27 cellular contexts compared by ENCODE assay signal in genomic region chr4:1015179-1015578, GRCh38. TPM values are rescaled to one million over a fixed set of nuclear protein-coding genes. Genes with fewer than 3 reads are reported as not detected.
DNase-seq lines count a peak whose midpoint lies in the region; ATAC-seq and TF ChIP-seq lines count a peak whose summit lies in the region.
"Had no signal": no experiment of that assay in that cellular context is flagged by ENCODE, and none has a peak within 500 bp of the region (broad histone marks: within the 10 kb centered on the region; RNA-seq: fewer than 3 reads in every experiment).

No MANE protein-coding gene starts in this region.

- no peak overlapping the region for H3K4me3 Mint-ChIP-seq in endodermal cell
- H3K4me3 Mint-ChIP-seq in progenitor cell of endocrine pancreas (ENCODE audit: low read depth): no peak overlapping the region
- H3K4me3 Mint-ChIP-seq in activated T-helper 17 cell treated with anti-CD3 and anti-CD28 coated beads, Interleukin-2, amount 50 U/mL, for 72 hours: no peak overlapping the region
- H3K4me3 Mint-ChIP-seq in activated CD4-positive, alpha-beta T cell treated with anti-CD3 and anti-CD28 coated beads, Interleukin-2, amount 10 ng/mL, durations not matched to agents 24 days and 14 days: no peak overlapping the region
- H3K4me3 Mint-ChIP-seq: activated T-cell treated with anti-CD3 and anti-CD28 coated beads, Interleukin-2, amount 50 U/mL, for 24 hours; memory B cell; stimulated activated naive B cell treated with anti-CD40 and anti-IgM and Interleukin-4, amounts not matched to agents 10 μg/mL and 1 μg/mL and 100 μg/mL, for 72 hours; T-helper 17 cell had no signal

- H3K27ac ChIP-seq in VCaP (peak overlapping the region; percentile 72), endodermal cell (ENCODE audit: low read depth, low read length) (peak overlapping the region; percentile 85), stomach (no peak overlapping the region), vagina (no peak overlapping the region)
- H3K27ac ChIP-seq: epithelial cell of prostate, heart left ventricle, SK-N-MC, transverse colon had no signal

- TF ChIP-seq CTCF in GM12872 (IDR thresholded peaks at IDR 0.05; ENCODE audit: insufficient read depth, low read depth, low read length) (0 out of 3 replicates have a peak, but pooled peaks have one; percentile 3), VCaP (conservative IDR thresholded peaks at IDR 0.05) (no peak), endodermal cell (conservative IDR thresholded peaks at IDR 0.05) (peak; percentile 57), progenitor cell of endocrine pancreas (IDR thresholded peaks at IDR 0.05; ENCODE audit: unreplicated experiment) (peak; percentile 43), stomach (IDR thresholded peaks at IDR 0.05) (no peak), vagina (IDR thresholded peaks at IDR 0.05) (no peak)

- H3K27me3 Mint-ChIP-seq in endodermal cell (ENCODE audit: insufficient read depth): peaks cover 8% of the 10 kb centered on the region
- no peaks in the 10 kb centered on the region for H3K27me3 Mint-ChIP-seq in progenitor cell of endocrine pancreas
- no peaks in the 10 kb centered on the region for H3K27me3 Mint-ChIP-seq in activated T-helper 17 cell treated with anti-CD3 and anti-CD28 coated beads, Interleukin-2, amount 50 U/mL, for 72 hours
- H3K27me3 Mint-ChIP-seq in activated CD4-positive, alpha-beta T cell treated with anti-CD3 and anti-CD28 coated beads, Interleukin-2, amount 10 ng/mL, durations not matched to agents 24 days and 14 days: no peaks in the 10 kb centered on the region
- H3K27me3 Mint-ChIP-seq: stimulated activated naive B cell treated with anti-CD40 and anti-IgM and Interleukin-4, amounts not matched to agents 10 μg/mL and 1 μg/mL and 100 μg/mL, for 72 hours; T-helper 17 cell had no signal

- H3K36me3 Mint-ChIP-seq in endodermal cell (ENCODE audit: low read depth): peaks cover 8% of the 10 kb centered on the region
- peaks cover 3% of the 10 kb centered on the region for H3K36me3 Mint-ChIP-seq in progenitor cell of endocrine pancreas (ENCODE audit: insufficient read depth)
- no peaks in the 10 kb centered on the region for H3K36me3 Mint-ChIP-seq in activated T-helper 17 cell treated with anti-CD3 and anti-CD28 coated beads, Interleukin-2, amount 50 U/mL, for 72 hours (ENCODE audit: low read depth)
- H3K36me3 Mint-ChIP-seq in activated CD4-positive, alpha-beta T cell treated with anti-CD3 and anti-CD28 coated beads, Interleukin-2, amount 10 ng/mL, durations not matched to agents 24 days and 14 days (ENCODE audit: low read depth): peaks cover 6% of the 10 kb centered on the region
- H3K36me3 Mint-ChIP-seq: memory B cell had no signal

- 88 to 89% methylated on average over 5 to 8 of the region's 8 CpGs for WGBS in endodermal cell (ENCODE audit: insufficient coverage in 1 of 2, insufficient read length in 1 of 2), 2 experiments
- WGBS in stomach, 5 donors: 76 to 93% (median 81%) methylated on average over 4 to 8 of the region's 8 CpGs

- peaks cover 16% of the 10 kb centered on the region for H3K4me1 ChIP-seq in endodermal cell (ENCODE audit: control insufficient read depth, insufficient read depth, low read length)
- H3K4me1 ChIP-seq in stomach: peaks cover 19 to 53% (median 40%) of the 10 kb centered on the region in 4 donors
- H3K4me1 ChIP-seq in vagina: peaks cover 18% of the 10 kb centered on the region

- H3K27ac Mint-ChIP-seq in endodermal cell (no peak overlapping the region), progenitor cell of endocrine pancreas (no peak overlapping the region)
- H3K27ac Mint-ChIP-seq in activated T-helper 17 cell treated with anti-CD3 and anti-CD28 coated beads, Interleukin-2, amount 50 U/mL, for 72 hours: no peak overlapping the region
- no peak overlapping the region for H3K27ac Mint-ChIP-seq in activated CD4-positive, alpha-beta T cell treated with anti-CD3 and anti-CD28 coated beads, Interleukin-2, amount 10 ng/mL, durations not matched to agents 24 days and 14 days
- H3K27ac Mint-ChIP-seq: activated T-cell treated with anti-CD3 and anti-CD28 coated beads, Interleukin-2, amount 50 U/mL, for 24 hours; memory B cell; stimulated activated naive B cell treated with anti-CD40 and anti-IgM and Interleukin-4, amounts not matched to agents 10 μg/mL and 1 μg/mL and 100 μg/mL, for 72 hours; T-helper 17 cell had no signal

- H3K4me3 ChIP-seq in endodermal cell (ENCODE audit: low read length) (no peak overlapping the region), stomach (no peak overlapping the region), vagina (no peak overlapping the region)
- H3K4me3 ChIP-seq: heart left ventricle, SK-N-MC, transverse colon had no signal

- H3K9me3 Mint-ChIP-seq in endodermal cell: no peaks in the 10 kb centered on the region
- H3K9me3 Mint-ChIP-seq in progenitor cell of endocrine pancreas (ENCODE audit: low read depth): no peaks in the 10 kb centered on the region
- H3K9me3 Mint-ChIP-seq in activated T-helper 17 cell treated with anti-CD3 and anti-CD28 coated beads, Interleukin-2, amount 50 U/mL, for 72 hours: no peaks in the 10 kb centered on the region
- no peaks in the 10 kb centered on the region for H3K9me3 Mint-ChIP-seq in activated CD4-positive, alpha-beta T cell treated with anti-CD3 and anti-CD28 coated beads, Interleukin-2, amount 10 ng/mL, durations not matched to agents 24 days and 14 days
- H3K9me3 Mint-ChIP-seq: activated T-cell treated with anti-CD3 and anti-CD28 coated beads, Interleukin-2, amount 50 U/mL, for 24 hours; memory B cell; stimulated activated naive B cell treated with anti-CD40 and anti-IgM and Interleukin-4, amounts not matched to agents 10 μg/mL and 1 μg/mL and 100 μg/mL, for 72 hours had no signal

- TF ChIP-seq POLR2A in stomach (IDR thresholded peaks at IDR 0.05) (no peak), vagina (IDR thresholded peaks at IDR 0.05) (no peak)

- TF ChIP-seq EP300 in stomach (IDR thresholded peaks at IDR 0.05): no peak

- no peaks in the 10 kb centered on the region for H3K9me3 ChIP-seq in endodermal cell (ENCODE audit: control insufficient read depth, low read length)
- H3K9me3 ChIP-seq in stomach: no peaks in the 10 kb centered on the region
- no peaks in the 10 kb centered on the region for H3K9me3 ChIP-seq in vagina
- H3K9me3 ChIP-seq: heart left ventricle, transverse colon had no signal

- H3K4me1 Mint-ChIP-seq in endodermal cell (peaks cover 16% of the 10 kb centered on the region), progenitor cell of endocrine pancreas (ENCODE audit: low read depth) (peaks cover 23% of the 10 kb centered on the region)
- peaks cover 4% of the 10 kb centered on the region for H3K4me1 Mint-ChIP-seq in activated T-helper 17 cell treated with anti-CD3 and anti-CD28 coated beads, Interleukin-2, amount 50 U/mL, for 72 hours
- peaks cover 10% of the 10 kb centered on the region for H3K4me1 Mint-ChIP-seq in activated CD4-positive, alpha-beta T cell treated with anti-CD3 and anti-CD28 coated beads, Interleukin-2, amount 10 ng/mL, durations not matched to agents 24 days and 14 days

- no peak for ATAC-seq in activated T-helper 17 cell treated with anti-CD3 and anti-CD28 coated beads, Interleukin-2, amount 50 U/mL, for 72 hours (replicated peaks)
- ATAC-seq: heart left ventricle; left cardiac atrium; stimulated activated naive B cell treated with anti-CD40 and anti-IgM and Interleukin-4, amounts not matched to agents 10 μg/mL and 1 μg/mL and 100 μg/mL, for 72 hours; T-helper 17 cell had no signal

- DNase-seq in endodermal cell (no peak), progenitor cell of endocrine pancreas (ENCODE audit: low spot score, unreplicated experiment) (no peak), stomach (no peak), vagina (ENCODE audit: extremely low spot score in 2 of 2) (no peak)
- DNase-seq in activated CD4-positive, alpha-beta T cell treated with anti-CD3 and anti-CD28 coated beads, Interleukin-2, amount 10 ng/mL, durations not matched to agents 24 days and 14 days: no peak
- DNase-seq: activated CD8-positive, alpha-beta memory T cell treated with anti-CD3 and anti-CD28 coated beads for 24 hours; activated naive CD4-positive, alpha-beta T cell treated with Interleukin-2 at 50 U/mL for 16 hours; activated T-cell treated with anti-CD3 and anti-CD28 coated beads, Interleukin-2, amount 50 U/mL, for 24 hours; central memory CD4-positive, alpha-beta T cell; heart left ventricle; Kasumi-1; left cardiac atrium; NCI-H1694 treated with DMSO at 0.1 percent for 48 hours; NCI-H2171 treated with DMSO at 0.1 percent for 48 hours; NCI-H524; stimulated activated CD4-positive, alpha-beta T cell treated with anti-CD3 and anti-CD28 coated beads, Interleukin-12 subunit alpha, Interleukin-12 subunit beta, amount 100 ng/mL, for 4 hours; stimulated activated CD4-positive, alpha-beta T cell treated with anti-CD3 and anti-CD28 coated beads, Interleukin-4, amount 100 ng/mL, for 24 hours; stimulated activated naive B cell treated with anti-CD40 and anti-IgM and Interleukin-4, amounts not matched to agents 10 μg/mL and 1 μg/mL and 100 μg/mL, for 72 hours; T-helper 17 cell; transverse colon had no signal

- intact Hi-C loops in stomach (cut with DNase I; ENCODE audit: low total_unique reads) (no loop called here), vagina (cut with DNase I) (no loop called here)
- intact Hi-C loops in activated CD4-positive, alpha-beta T cell treated with anti-CD3 and anti-CD28 coated beads, Interleukin-2, amount 10 ng/mL, durations not matched to agents 24 days and 14 days (cut with micrococcal nuclease): no loop called here

- H3K9ac ChIP-seq in endodermal cell (ENCODE audit: extremely low read depth, low read length, poor library complexity, severe bottlenecking): no peak overlapping the region

- H3K36me3 ChIP-seq in endodermal cell (ENCODE audit: control insufficient read depth, insufficient read depth, low read length): peaks cover 8% of the 10 kb centered on the region
- H3K36me3 ChIP-seq in stomach: peaks cover 0 to 8% (median 0%) of the 10 kb centered on the region in 4 donors
- H3K36me3 ChIP-seq in vagina: no peaks in the 10 kb centered on the region
- H3K36me3 ChIP-seq: heart left ventricle, transverse colon had no signal

- H3K27me3 ChIP-seq in endodermal cell (ENCODE audit: control insufficient read depth, insufficient read depth, low read length, poor library complexity, severe bottlenecking) (peaks cover 9% of the 10 kb centered on the region), stomach (peaks cover 0 to 11% (median 0%) of the 10 kb centered on the region in 3 donors), vagina (no peaks in the 10 kb centered on the region)
- H3K27me3 ChIP-seq: transverse colon had no signal

RNA-seq across cellular contexts. Expression of gene FGFRL1, which starts 3.8 kb away (rescaled TPM):
- total RNA-seq in endodermal cell (10 to 100 TPM; 51.0 to 93.3 TPM), progenitor cell of endocrine pancreas (121 and 126 TPM in 2 replicates), stomach (10 to 100 TPM in 3 of 5 donors, 1 to 10 TPM in 2; 3.5 to 42.7 (median 19.6) TPM), vagina (20.9 TPM)
- polyA plus RNA-seq in endodermal cell (2013, experiment 1 of 2): 33.2 TPM
- polyA plus RNA-seq in endodermal cell (2013, experiment 2 of 2): 31.8 TPM
- polyA plus RNA-seq in stomach: 10 to 100 TPM in 1 of 3 donors, 1 to 10 TPM in 2; 5.8 to 10.3 (median 9.2) TPM
- total RNA-seq in activated T-helper 17 cell treated with anti-CD3 and anti-CD28 coated beads, Interleukin-2, amount 50 U/mL, for 72 hours: 10 to 100 TPM; 12.0 to 16.7 TPM
- 18.2 and 18.9 TPM in 2 replicates for total RNA-seq in activated CD4-positive, alpha-beta T cell treated with anti-CD3 and anti-CD28 coated beads, Interleukin-2, amount 10 ng/mL, durations not matched to agents 24 days and 14 days

RNA-seq across cellular contexts. Expression of gene SLC26A1, which starts 22.0 kb away (rescaled TPM):
- total RNA-seq in endodermal cell (1 to 10 TPM in 1 of 2 donors, under 1 TPM in 1; 0.55 to 1.0 TPM), progenitor cell of endocrine pancreas (2.6 and 3.3 TPM in 2 replicates), stomach (1 to 10 TPM in 2 of 5 donors, under 1 TPM in 1, not detected in 2; 0.18 to 5.8 (median 3.5) TPM), vagina (2.9 TPM)
- 0.21 TPM for polyA plus RNA-seq in endodermal cell (2013, experiment 1 of 2)
- 0.08 TPM for polyA plus RNA-seq in endodermal cell (2013, experiment 2 of 2)
- polyA plus RNA-seq in stomach: 1 to 10 TPM in 1 of 3 donors, under 1 TPM in 1, not detected in 1; 0.68 to 8.9 TPM
- under 1 TPM in 1 of 2 donors, not detected in 1; 0.37 TPM for total RNA-seq in activated T-helper 17 cell treated with anti-CD3 and anti-CD28 coated beads, Interleukin-2, amount 50 U/mL, for 72 hours
- total RNA-seq in activated CD4-positive, alpha-beta T cell treated with anti-CD3 and anti-CD28 coated beads, Interleukin-2, amount 10 ng/mL, durations not matched to agents 24 days and 14 days: 0.26 TPM in 1 of 2 replicates, not detected in the other
- total RNA-seq: H4 had no signal

RNA-seq across cellular contexts. Expression of gene IDUA, which starts 28.3 kb away (rescaled TPM):
- total RNA-seq in endodermal cell (10 to 100 TPM; 22.4 to 25.6 TPM), progenitor cell of endocrine pancreas (79.4 and 87.0 TPM in 2 replicates), stomach (100 to 1,000 TPM in 1 of 5 donors, 10 to 100 TPM in 3, 1 to 10 TPM in 1; 8.8 to 278 (median 92.4) TPM), vagina (28.0 TPM)
- 4.3 TPM for polyA plus RNA-seq in endodermal cell (2013, experiment 1 of 2)
- polyA plus RNA-seq in endodermal cell (2013, experiment 2 of 2): 3.6 TPM
- polyA plus RNA-seq in stomach: 10 to 100 TPM; 10.8 to 21.9 (median 15.4) TPM
- 10 to 100 TPM; 14.9 to 16.4 TPM for total RNA-seq in activated T-helper 17 cell treated with anti-CD3 and anti-CD28 coated beads, Interleukin-2, amount 50 U/mL, for 72 hours
- total RNA-seq in activated CD4-positive, alpha-beta T cell treated with anti-CD3 and anti-CD28 coated beads, Interleukin-2, amount 10 ng/mL, durations not matched to agents 24 days and 14 days: 30.4 and 31.2 TPM in 2 replicates

RNA-seq across cellular contexts. Expression of gene DGKQ, which starts 41.8 kb away (rescaled TPM):
- total RNA-seq in endodermal cell (10 to 100 TPM; 26.3 to 31.1 TPM), progenitor cell of endocrine pancreas (21.6 and 24.9 TPM in 2 replicates), stomach (100 to 1,000 TPM in 1 of 5 donors, 10 to 100 TPM in 1, 1 to 10 TPM in 3; 5.8 to 176 (median 8.8) TPM), vagina (16.2 TPM)
- 7.8 TPM for polyA plus RNA-seq in endodermal cell (2013, experiment 1 of 2)
- 8.3 TPM for polyA plus RNA-seq in endodermal cell (2013, experiment 2 of 2)
- 1 to 10 TPM; 3.8 to 6.6 (median 5.4) TPM for polyA plus RNA-seq in stomach
- 1 to 10 TPM; 4.8 to 9.0 TPM for total RNA-seq in activated T-helper 17 cell treated with anti-CD3 and anti-CD28 coated beads, Interleukin-2, amount 50 U/mL, for 72 hours
- total RNA-seq in activated CD4-positive, alpha-beta T cell treated with anti-CD3 and anti-CD28 coated beads, Interleukin-2, amount 10 ng/mL, durations not matched to agents 24 days and 14 days: 15.2 and 16.6 TPM in 2 replicates

Comparison
In these comparisons a context has a peak if more than half of its experiments do, and no peak if none do; other contexts are left out.
1. CTCF ChIP-seq: peak in GM12872 (single experiment), endodermal cell (single experiment) and progenitor cell of endocrine pancreas (single experiment); none in VCaP (single experiment), stomach (0 of 7) and vagina (0 of 3).
2. H3K27ac ChIP-seq: peak in VCaP (single experiment) and endodermal cell (single experiment); none in stomach (0 of 5) and vagina (single experiment).